ENCODE assay signal across 8 cellular contexts in the genomic region with DNA sequence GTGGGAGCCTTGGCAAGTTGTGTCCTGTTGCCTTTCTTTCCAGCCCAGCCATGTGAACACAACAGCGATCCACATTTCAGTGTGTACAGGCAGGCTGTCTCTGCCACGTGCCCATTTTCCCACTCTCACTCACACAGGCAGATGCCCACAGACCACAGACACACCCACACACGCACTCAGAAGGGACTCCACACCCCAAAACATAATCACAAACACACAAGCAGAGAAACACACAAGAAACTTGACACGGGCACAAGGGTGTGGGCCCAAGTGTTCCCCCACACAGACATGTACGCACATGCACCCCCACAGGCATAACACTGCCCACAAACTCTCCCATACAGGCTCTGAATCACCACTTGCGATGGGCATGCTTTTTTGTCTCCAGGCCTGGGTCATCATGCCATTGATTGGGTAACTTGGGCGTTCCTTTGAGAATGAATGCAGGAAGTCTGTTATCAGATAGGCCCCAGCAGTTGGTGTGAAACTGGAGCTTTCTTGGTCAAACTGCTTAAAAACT.
DNase-seq lines count a peak whose midpoint lies in the region; ATAC-seq, FAIRE-seq and TF ChIP-seq lines count a peak whose summit lies in the region.

No MANE protein-coding gene starts in this region.

- H3K27me3 Mint-ChIP-seq in activated naive CD4-positive, alpha-beta T cell treated with anti-CD3 and anti-CD28 coated beads, Interleukin-2, amount 10 ng/mL, durations not matched to agents 7 days and 5 days, result no peaks in the 10 kb centered on the region

- no peaks in the 10 kb centered on the region for H3K9me2 ChIP-seq in OCI-LY1 (ENCODE audit: low read depth, low read length)

- H3K27ac Mint-ChIP-seq in activated naive CD4-positive, alpha-beta T cell treated with anti-CD3 and anti-CD28 coated beads, Interleukin-2, amount 10 ng/mL, durations not matched to agents 7 days and 5 days, result peak overlapping the region; percentile 99

- no peaks in the 10 kb centered on the region for H3K36me3 ChIP-seq in OCI-LY1 (ENCODE audit: insufficient read depth, low read length)
- no peaks in the 10 kb centered on the region for H3K36me3 ChIP-seq in keratinocyte (ENCODE audit: control insufficient read depth in 2 of 2, extremely low read depth in 1 of 2, insufficient read depth in 2 of 2, low read length in 2 of 2)

- peak overlapping the region; percentile 62 for H3K4me3 Mint-ChIP-seq in activated naive CD4-positive, alpha-beta T cell treated with anti-CD3 and anti-CD28 coated beads, Interleukin-2, amount 10 ng/mL, durations not matched to agents 7 days and 5 days

- H2AFZ ChIP-seq in OCI-LY1 (ENCODE audit: low read length) (no peak overlapping the region; the same call in 1 of the 2 replicates), keratinocyte (ENCODE audit: control insufficient read depth, low read length) (no peak overlapping the region)

- CTCF ChIA-PET in activated naive CD4-positive, alpha-beta T cell treated with anti-CD3 and anti-CD28 coated beads, Interleukin-2, amount 10 ng/mL, durations not matched to agents 7 days and 5 days (lab: Charles Lee), result interaction anchor here (0.9 to 1.0 kb wide), 2 partner anchors 48 to 165 kb away, joined by 3 to 4 read pairs; no protein-coding TSS in a partner anchor

- H3K4me2 ChIP-seq in OCI-LY1 (ENCODE audit: low read length) (peak overlapping the region; percentile 73), keratinocyte (ENCODE audit: control insufficient read depth, extremely low read depth, insufficient read depth, low read depth, low read length) (peak overlapping the region; percentile 42)

- peak overlapping the region; percentile 60 for H3K27ac ChIP-seq in OCI-LY1 (ENCODE audit: low read depth, low read length, poor library complexity, severe bottlenecking)
- H3K27ac ChIP-seq in keratinocyte (ENCODE audit: control insufficient read depth, insufficient read depth, low read length), result peak overlapping the region; percentile 29

- no peaks in the 10 kb centered on the region for H3F3A ChIP-seq in OCI-LY1 (ENCODE audit: insufficient read depth, low read length)

- H3K9me1 ChIP-seq in keratinocyte (ENCODE audit: control insufficient read depth, extremely low read depth, insufficient read depth, low read length), result no peaks in the 10 kb centered on the region

- H3K79me2 ChIP-seq in OCI-LY1 (ENCODE audit: insufficient read depth, low read length) (no peaks in the 10 kb centered on the region), keratinocyte (ENCODE audit: control insufficient read depth, insufficient read depth, low read length) (no peaks in the 10 kb centered on the region)

- peaks cover 42% of the 10 kb centered on the region for H3K4me1 Mint-ChIP-seq in activated naive CD4-positive, alpha-beta T cell treated with anti-CD3 and anti-CD28 coated beads, Interleukin-2, amount 10 ng/mL, durations not matched to agents 7 days and 5 days

- ATAC-seq in HG03521 (IDR thresholded peaks at IDR 0.05; ENCODE audit: unreplicated experiment), result no peak

- no peaks in the 10 kb centered on the region for H3K9me3 Mint-ChIP-seq in activated naive CD4-positive, alpha-beta T cell treated with anti-CD3 and anti-CD28 coated beads, Interleukin-2, amount 10 ng/mL, durations not matched to agents 7 days and 5 days

- TF ChIP-seq CTCF in HFF-Myc (IDR thresholded peaks at IDR 0.05; ENCODE audit: low read depth, low read length, missing control alignments) (no peak), OCI-LY1 (IDR thresholded peaks at IDR 0.05; ENCODE audit: low read length) (no peak), keratinocyte (optimal IDR thresholded peaks at IDR 0.05 in 1 of 3, IDR thresholded peaks at IDR 0.05 in 1 of 3, conservative IDR thresholded peaks at IDR 0.05 in 1 of 3; ENCODE audit: extremely low read depth in 1 of 3, insufficient read depth in 2 of 3, low read length in 3 of 3) (no peak)

- no peaks in the 10 kb centered on the region for H3K27me3 ChIP-seq in OCI-LY1 (ENCODE audit: insufficient read depth, low read length)
- H3K27me3 ChIP-seq in keratinocyte (ENCODE audit: control insufficient read depth, extremely low read depth, insufficient read depth, low read length), result no peaks in the 10 kb centered on the region

- DNase-seq in D341Med (ENCODE audit: low spot score) (peak; percentile 1), HFF-Myc (ENCODE audit: extremely low read depth, low read depth) (peak; percentile 17), keratinocyte (ENCODE audit: low read depth, low spot score) (peak; percentile 77), DMS153 treated with DMSO at 0.1 percent for 48 hours (lab: John Stamatoyannopoulos, UW; ENCODE audit: unreplicated experiment) (no peak), NCI-H187 treated with DMSO at 0.1 percent for 48 hours (lab: John Stamatoyannopoulos, UW) (no peak)
- peak; percentile 64 for DNase-seq in activated naive CD4-positive, alpha-beta T cell treated with anti-CD3 and anti-CD28 coated beads, Interleukin-2, amount 10 ng/mL, durations not matched to agents 7 days and 5 days

- H3K4me3 ChIP-seq in HFF-Myc (replicated peaks; ENCODE audit: low read depth, low read length), result no peak overlapping the region
- H3K4me3 ChIP-seq in OCI-LY1 (ENCODE audit: low read depth, low read length, poor library complexity, severe bottlenecking), result peak overlapping the region; percentile 21
- H3K4me3 ChIP-seq in keratinocyte (ENCODE audit: control insufficient read depth in 2 of 3, extremely low read depth in 1 of 3, insufficient read depth in 2 of 3, low read depth in 1 of 3, low read length in 3 of 3), result peak overlapping the region in 1 of 3 experiments; percentile 1

- H3K9me3 ChIP-seq in OCI-LY1 (ENCODE audit: low read length) (no peaks in the 10 kb centered on the region), keratinocyte (ENCODE audit: control insufficient read depth, low read depth, low read length) (no peaks in the 10 kb centered on the region)

- no peaks in the 10 kb centered on the region for H4K20me1 ChIP-seq in OCI-LY1 (ENCODE audit: insufficient read depth, low read length)
- H4K20me1 ChIP-seq in keratinocyte (ENCODE audit: control insufficient read depth, extremely low read depth, insufficient read depth, low read length), result no peaks in the 10 kb centered on the region

- H3K36me3 Mint-ChIP-seq in activated naive CD4-positive, alpha-beta T cell treated with anti-CD3 and anti-CD28 coated beads, Interleukin-2, amount 10 ng/mL, durations not matched to agents 7 days and 5 days, result peaks cover 20% of the 10 kb centered on the region

- dilution Hi-C loops in keratinocyte (cut with MboI; ENCODE audit: extremely low pct_ligation_motif_present, low sequenced_read_pairs), result no loop called here

- peaks cover 40% of the 10 kb centered on the region for H3K4me1 ChIP-seq in OCI-LY1 (ENCODE audit: insufficient read depth, low read length, severe bottlenecking)
- peaks cover 14% of the 10 kb centered on the region for H3K4me1 ChIP-seq in keratinocyte (ENCODE audit: control insufficient read depth, extremely low read depth, insufficient read depth, low read length)

- H3K9ac ChIP-seq in OCI-LY1 (ENCODE audit: low read length) (peak overlapping the region; percentile 42; the same call in 1 of the 2 replicates), keratinocyte (ENCODE audit: control insufficient read depth, extremely low read depth, insufficient read depth, low read length) (peak overlapping the region; percentile 40)

- FAIRE-seq in keratinocyte (lab: Jason Lieb, UNC), result peak; percentile 73

Comparison
In these comparisons a context has a peak if more than half of its experiments do, and no peak if none do; other contexts are left out.
1. DNase-seq: peak in D341Med (single experiment), HFF-Myc (single experiment), activated naive CD4-positive, alpha-beta T cell treated with anti-CD3 and anti-CD28 coated beads, Interleukin-2, amount 10 ng/mL, durations not matched to agents 7 days and 5 days (single experiment) and keratinocyte (single experiment); none in DMS153 treated with DMSO at 0.1 percent for 48 hours (single experiment) and NCI-H187 treated with DMSO at 0.1 percent for 48 hours (single experiment).